Comparison of ENCODE assay signal across 26 cellular contexts in genomic region chr5:91430949-91431348, GRCh38.
"Had no signal": no experiment of that assay in that cellular context is flagged by ENCODE, and none has a peak within 500 bp of the region (broad histone marks: within the 10 kb centered on the region; RNA-seq: fewer than 3 reads in every experiment).

No MANE protein-coding gene starts in this region.

- H3K4me1 ChIP-seq: esophagus squamous epithelium, gastrocnemius medialis, left lung, lower lobe of right lung had no signal

- FAIRE-seq: endometrium, islet of Langerhans, keratinocyte had no signal

- H3K27ac ChIP-seq: epithelial cell of prostate, esophagus squamous epithelium, gastrocnemius medialis, heart right ventricle, left lung, lower lobe of right lung had no signal

- H3K4me3 ChIP-seq: esophagus squamous epithelium, gastrocnemius medialis, heart right ventricle, left lung, lower lobe of right lung, mucosa of descending colon had no signal

- H3K9me3 ChIP-seq: esophagus squamous epithelium, gastrocnemius medialis, mucosa of descending colon had no signal

- DNase-seq: cortex of kidney; effector CD8-positive, alpha-beta T cell; effector memory CD8-positive, alpha-beta T cell; endodermal cell; erythroblast; esophagus squamous epithelium; foreskin fibroblast; foreskin melanocyte; gastrocnemius medialis; glutamatergic neuron; head of caudate nucleus; heart right ventricle; hippocampal formation; left cardiac atrium; left lung; left ventricle myocardium superior; lower lobe of right lung; mesenchymal stem cell; mucosa of descending colon; naive B cell; naive thymus-derived CD8-positive, alpha-beta T cell had no signal

- ATAC-seq: effector memory CD8-positive, alpha-beta T cell; esophagus mucosa; gastrocnemius medialis; heart right ventricle; left cardiac atrium; left lung; left ventricle myocardium superior; lower lobe of right lung; mucosa of descending colon; naive thymus-derived CD8-positive, alpha-beta T cell had no signal

- H3K36me3 ChIP-seq: esophagus squamous epithelium, gastrocnemius medialis, heart right ventricle, left lung, lower lobe of right lung had no signal

- H3K27me3 ChIP-seq: esophagus squamous epithelium, gastrocnemius medialis, heart right ventricle, left lung had no signal
